14 cellular contexts compared by ENCODE assay signal in the genomic region with DNA sequence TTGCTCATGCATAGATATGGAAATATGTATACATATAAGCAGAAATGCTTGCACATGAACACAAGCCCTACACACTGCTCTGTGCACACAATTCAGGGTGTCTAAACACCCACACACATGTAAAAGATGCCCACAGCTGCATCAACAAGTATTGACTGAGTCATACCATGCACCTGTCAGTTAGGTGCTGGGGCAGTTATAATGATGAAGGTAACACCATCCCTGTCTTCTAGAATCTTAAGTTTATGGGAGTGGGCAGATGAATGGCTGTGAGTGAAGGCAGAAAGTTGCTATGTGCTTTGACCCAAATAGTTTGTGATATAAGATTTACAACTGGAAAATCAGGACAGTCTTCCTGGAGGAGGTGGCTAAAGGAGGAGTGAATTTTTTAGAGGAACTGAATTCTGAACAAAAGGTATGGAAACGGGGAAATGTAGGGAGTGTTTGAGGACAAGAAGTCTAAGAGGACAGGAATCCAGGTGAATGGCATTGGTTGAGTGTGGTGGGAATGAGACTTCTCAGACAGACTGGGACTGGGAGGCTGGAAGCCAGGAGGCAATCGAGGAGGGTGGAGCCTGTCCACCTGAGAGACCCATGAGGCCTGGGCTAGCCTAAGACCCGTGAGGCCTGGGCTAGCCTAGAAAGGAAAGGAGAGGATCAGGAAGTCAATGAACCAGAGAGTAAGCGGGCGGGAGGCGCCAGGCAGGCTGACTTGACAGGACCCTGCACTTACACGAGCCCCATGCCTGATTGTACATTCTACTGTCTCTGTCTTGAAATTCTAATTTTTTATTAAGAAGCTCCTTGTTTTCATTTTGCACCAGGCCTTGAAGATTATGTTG. TPM values are rescaled to one million over a fixed set of nuclear protein-coding genes. Genes with fewer than 3 reads are reported as not detected.
DNase-seq lines count a peak whose midpoint lies in the region; ATAC-seq, FAIRE-seq and TF ChIP-seq lines count a peak whose summit lies in the region.
"Had no signal": no experiment of that assay in that cellular context is flagged by ENCODE, and none has a peak within 500 bp of the region (broad histone marks: within the 10 kb centered on the region; RNA-seq: fewer than 3 reads in every experiment).

No MANE protein-coding gene starts in this region.

- H3K4me1 Mint-ChIP-seq in CD8-positive, alpha-beta memory T cell: peaks cover 11 to 21% (median 15%) of the 10 kb centered on the region in 3 donors
- no peaks in the 10 kb centered on the region for H3K4me1 Mint-ChIP-seq in astrocyte (ENCODE audit: low read depth, unreplicated experiment)
- peaks cover 4 to 21% (median 17%) of the 10 kb centered on the region in 4 donors for H3K4me1 Mint-ChIP-seq in naive thymus-derived CD8-positive, alpha-beta T cell

- peak overlapping the region in 4 of 7 donors; percentile 1 to 54 (median 24) for H3K4me3 Mint-ChIP-seq in CD8-positive, alpha-beta memory T cell
- no peak overlapping the region for H3K4me3 Mint-ChIP-seq in astrocyte (ENCODE audit: unreplicated experiment)
- H3K4me3 Mint-ChIP-seq in naive thymus-derived CD8-positive, alpha-beta T cell: peak overlapping the region in 9 of 10 donors; percentile 5 to 70 (median 52)

- POLR2A ChIA-PET in A549 (lab: Yijun Ruan, JAX): no interaction called here
- POLR2A ChIA-PET in CD8-positive, alpha-beta memory T cell (lab: Charles Lee): no interaction called here
- POLR2A ChIA-PET in naive thymus-derived CD8-positive, alpha-beta T cell (lab: Charles Lee): interaction anchor here (0.8 kb wide), 1 partner anchor 123 kb away, joined by 3 read pairs; no protein-coding TSS in a partner anchor

- no peak for TF ChIP-seq POLR2A in A549 (IDR thresholded peaks at IDR 0.05; ENCODE audit: low read length)

- CTCF ChIA-PET in A549 (lab: Yijun Ruan, JAX): interaction anchor here (1.3 to 6.6 kb wide), 3 partner anchors 275 to 406 kb away, joined by 4 to 136 read pairs (median 7); no protein-coding TSS in a partner anchor
- CTCF ChIA-PET in CD8-positive, alpha-beta memory T cell (lab: Charles Lee): interaction anchor here (1.7 kb wide), 1 partner anchor 406 kb away, joined by 3 read pairs; no protein-coding TSS in a partner anchor

- H3K27ac Mint-ChIP-seq in CD8-positive, alpha-beta memory T cell: peak overlapping the region in 2 of 8 donors; percentile 0 to 31
- H3K27ac Mint-ChIP-seq in astrocyte (ENCODE audit: unreplicated experiment): no peak overlapping the region
- H3K27ac Mint-ChIP-seq in naive thymus-derived CD8-positive, alpha-beta T cell: no peak overlapping the region

- H3K27me3 Mint-ChIP-seq in CD8-positive, alpha-beta memory T cell: peaks cover 41 to 62% of the 10 kb centered on the region in 2 donors
- H3K27me3 Mint-ChIP-seq in astrocyte (ENCODE audit: low read depth, unreplicated experiment): peaks cover 68% of the 10 kb centered on the region
- peaks cover 34 to 66% (median 45%) of the 10 kb centered on the region in 5 donors for H3K27me3 Mint-ChIP-seq in naive thymus-derived CD8-positive, alpha-beta T cell

- H4K20me1 ChIP-seq in astrocyte (ENCODE audit: insufficient read depth, low read length): no peaks in the 10 kb centered on the region

- no peak for TF ChIP-seq RAD21 in A549 (conservative IDR thresholded peaks at IDR 0.05 in 1 of 2, IDR thresholded peaks at IDR 0.05 in 1 of 2)

- no peak overlapping the region for H3K9ac ChIP-seq in astrocyte (ENCODE audit: low read length)
- H3K9ac ChIP-seq: KMS-11 had no signal

- DNase-seq in A549 (ENCODE audit: low read depth in 1 of 2, low spot score in 1 of 2) (no peak), astrocyte (ENCODE audit: low read depth) (no peak), NCI-H1105 (lab: John Stamatoyannopoulos, UW) (no peak), iPS-NIHi11 (ENCODE audit: low spot score) (no peak)
- DNase-seq in CD8-positive, alpha-beta memory T cell: no peak
- DNase-seq in naive thymus-derived CD8-positive, alpha-beta T cell: no peak
- DNase-seq: activated T-cell treated with anti-CD3 and anti-CD28 coated beads, Interleukin-2, amount 50 U/mL, for 1 hour; amniotic stem cell; stimulated activated CD4-positive, alpha-beta T cell treated with anti-CD3 and anti-CD28 coated beads, Interleukin-15, amount 100 ng/mL, for 24 hours had no signal

- H3K36me3 Mint-ChIP-seq in CD8-positive, alpha-beta memory T cell: no peaks in the 10 kb centered on the region
- H3K36me3 Mint-ChIP-seq in astrocyte (ENCODE audit: low read depth, unreplicated experiment): peaks cover 4% of the 10 kb centered on the region
- H3K36me3 Mint-ChIP-seq in naive thymus-derived CD8-positive, alpha-beta T cell: no peaks in the 10 kb centered on the region

- H3K9me3 Mint-ChIP-seq in CD8-positive, alpha-beta memory T cell: no peaks in the 10 kb centered on the region
- no peaks in the 10 kb centered on the region for H3K9me3 Mint-ChIP-seq in astrocyte (ENCODE audit: unreplicated experiment)
- no peaks in the 10 kb centered on the region for H3K9me3 Mint-ChIP-seq in naive thymus-derived CD8-positive, alpha-beta T cell

- H3K27me3 ChIP-seq in CD8-positive, alpha-beta memory T cell (ENCODE audit: insufficient read depth, low read length, poor library complexity, severe bottlenecking): peaks cover 36% of the 10 kb centered on the region
- peaks cover 25% of the 10 kb centered on the region for H3K27me3 ChIP-seq in astrocyte (ENCODE audit: insufficient read depth, low read length)

- no peak overlapping the region for H3K4me2 ChIP-seq in A549
- peak overlapping the region; percentile 79 for H3K4me2 ChIP-seq in astrocyte (ENCODE audit: low read length)
- H3K4me2 ChIP-seq: KMS-11 had no signal

- H3K9me3 ChIP-seq in A549 (peaks cover 1% of the 10 kb centered on the region; the same call in 1 of the 3 replicates), astrocyte (ENCODE audit: insufficient read depth, low read depth, low read length) (peaks cover under 1% of the 10 kb centered on the region)
- H3K9me3 ChIP-seq in CD8-positive, alpha-beta memory T cell (ENCODE audit: low read length): no peaks in the 10 kb centered on the region
- H3K9me3 ChIP-seq: BE2C had no signal

- TF ChIP-seq CTCF in A549 (IDR thresholded peaks at IDR 0.05): no peak
- no peak for TF ChIP-seq CTCF in astrocyte (IDR thresholded peaks at IDR 0.05; ENCODE audit: insufficient read depth, low read depth, low read length)

- no peak overlapping the region for H2AFZ ChIP-seq in astrocyte (ENCODE audit: low read depth, low read length)

- no peaks in the 10 kb centered on the region for H3K79me2 ChIP-seq in astrocyte (ENCODE audit: insufficient read depth, low read length)

- H3K4me3 ChIP-seq in A549 (no peak overlapping the region), astrocyte (ENCODE audit: insufficient read depth, low read depth, low read length) (no peak overlapping the region)
- no peak overlapping the region for H3K4me3 ChIP-seq in CD8-positive, alpha-beta memory T cell (ENCODE audit: low read length)

- FAIRE-seq in A549 (lab: Jason Lieb, UNC) (no peak), astrocyte (lab: Jason Lieb, UNC) (no peak)
- FAIRE-seq: GM19239, islet of Langerhans had no signal

- 67% methylated on average over 7 of the region's 7 CpGs for WGBS in A549 (ENCODE audit: missing lambda C conversion rate)

- TF ChIP-seq EP300 in A549 (IDR thresholded peaks at IDR 0.05): no peak

- no peaks in the 10 kb centered on the region for H3K36me3 ChIP-seq in CD8-positive, alpha-beta memory T cell (ENCODE audit: insufficient read depth, low read length)
- no peaks in the 10 kb centered on the region for H3K36me3 ChIP-seq in astrocyte (ENCODE audit: insufficient read depth, low read length)
- H3K36me3 ChIP-seq: BE2C had no signal

- H3K4me1 ChIP-seq in A549 (peaks cover 10% of the 10 kb centered on the region; the same call in 2 of the 3 replicates), astrocyte (ENCODE audit: insufficient read depth, low read length) (peaks cover 15% of the 10 kb centered on the region)
- peaks cover 14% of the 10 kb centered on the region for H3K4me1 ChIP-seq in CD8-positive, alpha-beta memory T cell (ENCODE audit: insufficient read depth, low read length)
- H3K4me1 ChIP-seq: BE2C had no signal

- ATAC-seq in A549 (no peak), HG03175 (IDR thresholded peaks at IDR 0.05; ENCODE audit: unreplicated experiment) (no peak)
- ATAC-seq in naive thymus-derived CD8-positive, alpha-beta T cell: no peak

- no peak overlapping the region for H3K27ac ChIP-seq in A549
- no peak overlapping the region for H3K27ac ChIP-seq in CD8-positive, alpha-beta memory T cell (ENCODE audit: low read depth, low read length)
- no peak overlapping the region for H3K27ac ChIP-seq in astrocyte (ENCODE audit: low read depth, low read length)
- H3K27ac ChIP-seq: KMS-11 had no signal

RNA-seq across cellular contexts. Expression of gene POLL, which starts 20.7 kb away (rescaled TPM):
- 16.7 and 18.1 TPM in 2 replicates for polyA plus RNA-seq in A549 (2011; rRNA removed)
- 16.7 and 23.8 TPM in 2 replicates for polyA plus RNA-seq in A549 (2012; cell fraction: cytosol; rRNA removed)
- 51.8 and 56.9 TPM in 2 replicates for polyA plus RNA-seq in A549 (2012; cell fraction: nucleus; rRNA removed)
- 13.0 to 13.3 TPM (median 13.3 TPM) in 3 replicates for polyA plus RNA-seq in A549 (2017; fragmentation: RNase III; extraction: RNeasy Plus Mini Kit Qiagen cat#74134 plus additional on column Dnase treatment)
- polyA minus RNA-seq in A549 (2011; rRNA and poly(A)+ RNA removed): 46.5 and 49.5 TPM in 2 replicates
- total RNA-seq in CD8-positive, alpha-beta memory T cell: 10 to 100 TPM; 30.9 to 32.6 TPM
- 15.9 TPM for polyA plus RNA-seq in CD8-positive, alpha-beta memory T cell
- total RNA-seq in astrocyte: 27.8 and 28.6 TPM in 2 replicates
- 10 to 100 TPM; 44.0 to 48.9 TPM for total RNA-seq in naive thymus-derived CD8-positive, alpha-beta T cell
- polyA plus RNA-seq in naive thymus-derived CD8-positive, alpha-beta T cell: 10 to 100 TPM; 10.6 to 16.7 (median 12.5) TPM

RNA-seq across cellular contexts. Expression of gene DPCD, which starts 20.7 kb away (rescaled TPM):
- polyA plus RNA-seq in A549 (2011; rRNA removed) (39.7 and 40.8 TPM in 2 replicates), A549 (2017; fragmentation: RNase III; extraction: RNeasy Plus Mini Kit Qiagen cat#74134 plus additional on column Dnase treatment) (37.4 to 39.4 TPM (median 37.7 TPM) in 3 replicates)
- polyA plus RNA-seq in A549 (2012; cell fraction: cytosol; rRNA removed): 41.2 and 52.6 TPM in 2 replicates
- polyA plus RNA-seq in A549 (2012; cell fraction: nucleus; rRNA removed): 21.0 and 30.4 TPM in 2 replicates
- polyA minus RNA-seq in A549 (2011; rRNA and poly(A)+ RNA removed): 14.4 and 14.6 TPM in 2 replicates
- total RNA-seq in CD8-positive, alpha-beta memory T cell: 10 to 100 TPM; 21.0 to 22.6 TPM
- 0.75 TPM for polyA plus RNA-seq in CD8-positive, alpha-beta memory T cell
- total RNA-seq in astrocyte: 39.4 and 41.0 TPM in 2 replicates
- 1 to 10 TPM in 1 of 2 experiments, under 1 TPM in 1; 0.75 to 1.4 TPM for total RNA-seq in naive thymus-derived CD8-positive, alpha-beta T cell
- 1 to 10 TPM; 1.3 to 3.0 (median 2.4) TPM for polyA plus RNA-seq in naive thymus-derived CD8-positive, alpha-beta T cell

Comparison
In these comparisons a context has a peak if more than half of its experiments do, and no peak if none do; other contexts are left out.
1. RNA of gene DPCD, which starts 20.7 kb away (total RNA-seq): 39.4 to 41.0 TPM in astrocyte and 21.0 to 22.6 TPM in CD8-positive, alpha-beta memory T cell; 0.75 to 1.4 TPM in naive thymus-derived CD8-positive, alpha-beta T cell; every median in the first group is over 4 times any median in the second.